In the genomic region with DNA sequence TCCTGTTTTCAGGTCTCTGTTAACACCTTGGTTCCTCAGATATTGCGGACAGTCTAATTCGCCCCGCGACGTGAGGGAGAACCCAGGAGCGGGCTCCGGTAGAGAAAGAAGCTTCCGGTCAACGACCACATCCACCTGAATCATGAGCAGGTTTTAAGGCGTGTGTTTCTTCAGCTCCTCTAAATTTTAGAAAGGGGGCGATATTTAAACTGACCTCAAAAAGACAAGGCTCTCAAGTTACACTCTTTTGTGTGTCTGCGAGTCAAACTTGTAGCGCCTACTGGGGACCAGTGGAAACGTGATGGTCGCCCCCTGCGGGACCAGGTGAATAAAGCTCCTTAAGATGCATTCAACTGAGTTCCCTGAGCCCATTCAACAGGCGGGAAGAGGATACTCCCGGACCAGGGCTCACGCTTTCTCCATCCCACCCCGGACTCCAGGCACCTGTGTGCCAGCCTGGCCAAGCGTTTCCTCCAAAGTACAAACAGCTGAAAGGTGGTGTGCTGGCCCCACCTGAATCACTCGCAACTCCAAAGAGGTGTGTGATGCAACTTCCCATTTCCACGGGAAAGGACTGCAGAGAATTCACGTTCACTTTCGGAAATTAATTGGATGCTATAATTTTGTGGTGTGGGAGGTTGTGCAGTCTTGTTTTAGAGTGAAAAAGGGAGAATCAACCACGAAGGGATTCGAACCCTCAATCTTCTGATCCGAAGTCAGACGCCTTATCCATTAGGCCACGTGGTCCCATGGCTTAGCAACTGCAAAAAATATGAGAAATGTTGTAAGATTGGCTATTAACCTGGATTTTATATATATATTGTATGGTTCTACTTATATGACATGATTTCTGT, we compare ENCODE assay signal across 1 cellular context.
TF ChIP-seq lines count a peak whose summit lies in the region.

No MANE protein-coding gene starts in this region.

TF ChIP-seq in K562, 482 proteins besides CTCF, POLR2A, EP300 and RAD21 (continued from another document and continues in another):
- TF ChIP-seq ARID3B (CRISPR knock-in tag; IDR thresholded peaks at IDR 0.05; ENCODE audit: borderline replicate concordance), result no peak
- TF ChIP-seq ZNF699 (CRISPR knock-in tag; IDR thresholded peaks at IDR 0.05; ENCODE audit: insufficient replicate concordance), result no peak
- TF ChIP-seq, protein P1, sequence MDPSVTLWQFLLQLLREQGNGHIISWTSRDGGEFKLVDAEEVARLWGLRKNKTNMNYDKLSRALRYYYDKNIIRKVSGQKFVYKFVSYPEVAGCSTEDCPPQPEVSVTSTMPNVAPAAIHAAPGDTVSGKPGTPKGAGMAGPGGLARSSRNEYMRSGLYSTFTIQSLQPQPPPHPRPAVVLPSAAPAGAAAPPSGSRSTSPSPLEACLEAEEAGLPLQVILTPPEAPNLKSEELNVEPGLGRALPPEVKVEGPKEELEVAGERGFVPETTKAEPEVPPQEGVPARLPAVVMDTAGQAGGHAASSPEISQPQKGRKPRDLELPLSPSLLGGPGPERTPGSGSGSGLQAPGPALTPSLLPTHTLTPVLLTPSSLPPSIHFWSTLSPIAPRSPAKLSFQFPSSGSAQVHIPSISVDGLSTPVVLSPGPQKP (CRISPR knock-in tag; IDR thresholded peaks at IDR 0.05), result no peak
- no peak for TF ChIP-seq ID3 (CRISPR knock-in tag; IDR thresholded peaks at IDR 0.05)
- peak; percentile 93 for TF ChIP-seq ID3 (tag; IDR thresholded peaks at IDR 0.05)
- peak; percentile 34; the same call in 1 of the 2 replicates for TF ChIP-seq ELF1 (tag; IDR thresholded peaks at IDR 0.05)
- TF ChIP-seq SNIP1 (IDR thresholded peaks at IDR 0.05; ENCODE audit: low read depth), result no peak
- TF ChIP-seq ZNF143 (CRISPR knock-in tag; IDR thresholded peaks at IDR 0.05), result no peak
- peak; percentile 85 for TF ChIP-seq MGA (IDR thresholded peaks at IDR 0.05)
- TF ChIP-seq ZBTB2 (IDR thresholded peaks at IDR 0.05), result peak; percentile 98
- no peak for TF ChIP-seq ZNF282 (CRISPR knock-in tag; IDR thresholded peaks at IDR 0.05)
- TF ChIP-seq CREM (IDR thresholded peaks at IDR 0.05; ENCODE audit: low read depth), result peak; percentile 32; the same call in 1 of the 2 replicates
- TF ChIP-seq GMEB1 (CRISPR knock-in tag; IDR thresholded peaks at IDR 0.05), result no peak
- peak; percentile 72 for TF ChIP-seq FOSL1 (tag; conservative IDR thresholded peaks at IDR 0.05)
- no peak for TF ChIP-seq ZNF551 (CRISPR knock-in tag; IDR thresholded peaks at IDR 0.05)
- TF ChIP-seq SREBF2 (CRISPR knock-in tag; IDR thresholded peaks at IDR 0.05), result 0 out of 2 replicates have a peak, but pooled peaks have one; percentile 81
- no peak for TF ChIP-seq MLX (CRISPR knock-in tag; conservative IDR thresholded peaks at IDR 0.05)
- TF ChIP-seq TCFL5 (CRISPR knock-in tag; conservative IDR thresholded peaks at IDR 0.05), result no peak
- TF ChIP-seq GTF2F1 (IDR thresholded peaks at IDR 0.05; ENCODE audit: low read depth, low read length), result peak; percentile 40; the same call in 1 of the 2 replicates
- no peak; the same call in 1 of the 2 replicates for TF ChIP-seq HDAC8 (tag; IDR thresholded peaks at IDR 0.05)
- TF ChIP-seq EZH2 (IDR thresholded peaks at IDR 0.05; ENCODE audit: borderline replicate concordance, low read depth, low read length), result no peak
- no peak; the same call in none of the 2 replicates for TF ChIP-seq CBFA2T2 (conservative IDR thresholded peaks at IDR 0.05)
- no peak for TF ChIP-seq PTTG1 (tag; IDR thresholded peaks at IDR 0.05; ENCODE audit: low read depth)
- no peak for TF ChIP-seq FOS (IDR thresholded peaks at IDR 0.05; ENCODE audit: extremely low read depth, insufficient read length)
- TF ChIP-seq ZNF354B (CRISPR knock-in tag; IDR thresholded peaks at IDR 0.05), result 0 out of 2 replicates have a peak, but pooled peaks have one; percentile 7
- TF ChIP-seq PHF8 (IDR thresholded peaks at IDR 0.05; ENCODE audit: borderline replicate concordance, low read length), result peak; percentile 46; the same call in 1 of the 2 replicates
- TF ChIP-seq SMARCA5 (IDR thresholded peaks at IDR 0.05), result peak; percentile 90
- TF ChIP-seq RBM17 (IDR thresholded peaks at IDR 0.05; ENCODE audit: borderline replicate concordance, low read depth, low read length), result no peak
- TF ChIP-seq CSDE1 (IDR thresholded peaks at IDR 0.05), result peak in 1 of 2 experiments; percentile 88; a peak in 2 of 4 replicates
- no peak for TF ChIP-seq PPARD (CRISPR knock-in tag; IDR thresholded peaks at IDR 0.05)
- peak; percentile 76 for TF ChIP-seq SMC3 (conservative IDR thresholded peaks at IDR 0.05; ENCODE audit: insufficient read depth, low read depth, low read length)
- TF ChIP-seq EGR1 (conservative IDR thresholded peaks at IDR 0.05), result peak; percentile 85
- peak; percentile 90 for TF ChIP-seq CBFB (CRISPR knock-in tag; IDR thresholded peaks at IDR 0.05)
- peak; percentile 50; the same call in 1 of the 2 replicates for TF ChIP-seq CBFA2T3 (IDR thresholded peaks at IDR 0.05)
- no peak for TF ChIP-seq EWSR1 (IDR thresholded peaks at IDR 0.05; ENCODE audit: borderline replicate concordance, low read depth, partially characterized antibody)
- no peak for TF ChIP-seq ERF (CRISPR knock-in tag; IDR thresholded peaks at IDR 0.05)
- TF ChIP-seq ETV6 (IDR thresholded peaks at IDR 0.05; ENCODE audit: borderline replicate concordance in 1 of 2, low read depth in 2 of 2, low read length in 1 of 2), result peak in 1 of 2 experiments; percentile 94; a peak in 3 of 4 replicates
- no peak for TF ChIP-seq ETV6 (CRISPR knock-in tag; IDR thresholded peaks at IDR 0.05; ENCODE audit: borderline replicate concordance)
- TF ChIP-seq THAP7 (CRISPR knock-in tag; IDR thresholded peaks at IDR 0.05), result no peak
